26 cellular contexts compared by ENCODE assay signal in the genomic region with DNA sequence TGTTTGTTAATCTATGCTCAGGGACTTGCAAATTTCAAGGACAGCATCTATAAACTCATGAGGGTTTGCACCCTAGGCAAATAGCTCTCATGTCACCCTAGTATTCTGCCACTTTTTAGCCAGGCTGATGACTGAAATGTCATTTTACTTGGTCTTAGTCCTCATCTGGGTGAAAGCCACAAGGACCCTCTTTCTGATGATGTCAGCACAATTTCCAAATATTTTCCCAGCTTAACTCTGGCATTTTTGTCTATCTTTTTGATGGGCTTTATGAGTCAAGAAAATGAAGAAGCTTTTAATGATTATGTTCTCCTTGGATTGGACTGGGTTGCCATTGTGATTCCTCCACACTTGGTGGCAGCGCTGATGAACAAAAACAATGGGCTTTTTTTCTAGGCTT.
A peak's percentile ranks its signal among the peaks of the same experiment; 100 is the strongest.
DNase-seq lines count a peak whose midpoint lies in the region; ATAC-seq, FAIRE-seq and TF ChIP-seq lines count a peak whose summit lies in the region.
"Had no signal": no experiment of that assay in that cellular context is flagged by ENCODE, and none has a peak within 500 bp of the region (broad histone marks: within the 10 kb centered on the region; RNA-seq: fewer than 3 reads in every experiment).

No MANE protein-coding gene starts in this region.

- no peak overlapping the region for H2BK120ac ChIP-seq in mesendoderm (ENCODE audit: low read depth, low read length)

- in situ Hi-C loops in HepG2 (cut with HindIII; ENCODE audit: extremely low pct_ligation_motif_present, low pct_unique_long_range_greater_than_20kb) (no loop called here), GM13977 (cut with MboI; ENCODE audit: low pct_unique_long_range_greater_than_20kb, low sequenced_read_pairs, unreplicated experiment) (no loop called here)

- H3K36me3 ChIP-seq in HepG2 (replicated peaks in 1 of 2; ENCODE audit: control insufficient read depth in 1 of 2, insufficient read depth in 2 of 2, low read length in 2 of 2) (no peaks in the 10 kb centered on the region), right lobe of liver (no peaks in the 10 kb centered on the region), endodermal cell (ENCODE audit: control insufficient read depth, insufficient read depth, low read length) (no peaks in the 10 kb centered on the region), mesendoderm (ENCODE audit: control insufficient read depth, insufficient read depth, low read length) (no peaks in the 10 kb centered on the region), H7 (replicated peaks; ENCODE audit: control insufficient read depth, insufficient read depth, low read length) (no peaks in the 10 kb centered on the region)
- H3K36me3 ChIP-seq: MG63 had no signal

- no peak overlapping the region for H3K4me3 Mint-ChIP-seq in endodermal cell
- H3K4me3 Mint-ChIP-seq: CD8-positive, alpha-beta memory T cell had no signal

- H3K9me3 Mint-ChIP-seq in endodermal cell = no peaks in the 10 kb centered on the region

- no peak overlapping the region for H3K23ac ChIP-seq in mesendoderm (ENCODE audit: low read length)

- no peak for TF ChIP-seq RAD21 in HepG2 (CRISPR knock-in tag; IDR thresholded peaks at IDR 0.05)

- H4K5ac ChIP-seq in mesendoderm (ENCODE audit: low read length) = no peak overlapping the region

- no peaks in the 10 kb centered on the region for H4K20me1 ChIP-seq in HepG2 (ENCODE audit: insufficient read depth, low read length)

- H3K79me2 ChIP-seq in HepG2 (ENCODE audit: insufficient read depth, low read length) (no peaks in the 10 kb centered on the region), mesendoderm (ENCODE audit: control insufficient read depth, insufficient read depth, low read length) (no peaks in the 10 kb centered on the region)

- H3K36me3 Mint-ChIP-seq in endodermal cell (ENCODE audit: low read depth) = no peaks in the 10 kb centered on the region
- H3K36me3 Mint-ChIP-seq: CD8-positive, alpha-beta memory T cell had no signal

- H3K4me1 ChIP-seq in HepG2 (ENCODE audit: insufficient read depth, low read length) (no peaks in the 10 kb centered on the region), right lobe of liver (no peaks in the 10 kb centered on the region), endodermal cell (ENCODE audit: control insufficient read depth, insufficient read depth, low read length) (peaks cover 4% of the 10 kb centered on the region), mesendoderm (ENCODE audit: control insufficient read depth, low read depth, low read length) (peaks cover 2% of the 10 kb centered on the region)

- TF ChIP-seq EP300 in HepG2 (IDR thresholded peaks at IDR 0.05; ENCODE audit: low read depth in 2 of 2, low read length in 2 of 2) = no peak
- TF ChIP-seq EP300 in HepG2 (CRISPR knock-in tag; IDR thresholded peaks at IDR 0.05; ENCODE audit: borderline replicate concordance) = no peak

- no peak overlapping the region for H3K27ac ChIP-seq in HepG2 (ENCODE audit: extremely low read length, insufficient read depth, low read length)
- H3K27ac ChIP-seq in right lobe of liver = no peak overlapping the region
- no peak overlapping the region for H3K27ac ChIP-seq in endodermal cell (ENCODE audit: low read depth, low read length)
- H3K27ac ChIP-seq in mesendoderm (ENCODE audit: low read depth, low read length) = no peak overlapping the region
- H3K27ac ChIP-seq: 22Rv1, C4-2B had no signal

- no peak overlapping the region for H2BK15ac ChIP-seq in mesendoderm (replicated peaks; ENCODE audit: low read depth)

- 0% methylated on average over 1 of the region's 1 CpG for WGBS in HepG2 (ENCODE audit: low lambda C conversion rate)
- 71% methylated on average over 1 of the region's 1 CpG for WGBS in right lobe of liver (ENCODE audit: insufficient coverage, low coverage, low lambda C conversion rate, missing lambda C conversion rate)
- WGBS in endodermal cell (ENCODE audit: insufficient coverage in 1 of 2, insufficient read length in 1 of 2), 2 experiments = 94 to 100% methylated on average over 1 of the region's 1 CpG
- WGBS in mesendoderm (ENCODE audit: extremely low coverage, insufficient coverage, low lambda C conversion rate) = no CpG with 5 or more reads among the region's 1 CpG

- no peak overlapping the region for H3K18ac ChIP-seq in mesendoderm (ENCODE audit: low read length)

- H2AFZ ChIP-seq in HepG2 (ENCODE audit: low read length) = no peak overlapping the region

- no peak overlapping the region for H3K4me2 ChIP-seq in HepG2 (ENCODE audit: low read depth, low read length)
- H3K4me2 ChIP-seq in mesendoderm (ENCODE audit: low read length) = no peak overlapping the region

- H3K4me1 Mint-ChIP-seq in endodermal cell = peaks cover 9% of the 10 kb centered on the region
- H3K4me1 Mint-ChIP-seq: CD8-positive, alpha-beta memory T cell had no signal

- H3K9ac ChIP-seq in HepG2 (ENCODE audit: insufficient read depth, low read depth, low read length) (no peak overlapping the region), endodermal cell (ENCODE audit: extremely low read depth, low read length, poor library complexity, severe bottlenecking) (no peak overlapping the region), mesendoderm (ENCODE audit: low read length) (no peak overlapping the region)

- H3K9me3 ChIP-seq in HepG2 (ENCODE audit: low read length) (peaks cover 6% of the 10 kb centered on the region), right lobe of liver (no peaks in the 10 kb centered on the region), endodermal cell (ENCODE audit: control insufficient read depth, low read length) (no peaks in the 10 kb centered on the region)
- H3K9me3 ChIP-seq: MG63 had no signal

- POLR2A ChIA-PET in HepG2 (lab: Yijun Ruan, JAX) = no interaction called here

- H3K27me3 ChIP-seq in HepG2 (ENCODE audit: control insufficient read depth in 1 of 2, insufficient read depth in 2 of 2, low read length in 2 of 2) = no peaks in the 10 kb centered on the region
- H3K27me3 ChIP-seq in right lobe of liver = no peaks in the 10 kb centered on the region
- H3K27me3 ChIP-seq in endodermal cell (ENCODE audit: control insufficient read depth, insufficient read depth, low read length, poor library complexity, severe bottlenecking) = no peaks in the 10 kb centered on the region
- no peaks in the 10 kb centered on the region for H3K27me3 ChIP-seq in mesendoderm (ENCODE audit: insufficient read depth, low read length, poor library complexity)
- no peaks in the 10 kb centered on the region for H3K27me3 ChIP-seq in H7 (ENCODE audit: control insufficient read depth, insufficient read depth, low read length)
- H3K27me3 ChIP-seq: MG63 had no signal

- DNase-seq in HepG2 (ENCODE audit: low spot score) = no peak
- no peak for DNase-seq in right lobe of liver
- no peak for DNase-seq in endodermal cell
- DNase-seq in mesendoderm = peak; percentile 8
- DNase-seq in superior temporal gyrus (ENCODE audit: extremely low spot score) = peak; percentile 25
- DNase-seq in H7 = no peak
- no peak for DNase-seq in NCI-H69 (lab: John Stamatoyannopoulos, UW)
- no peak for DNase-seq in GM13977 (ENCODE audit: low spot score)
- DNase-seq: AML-193; Calu3; CD8-positive, alpha-beta memory T cell; DMS153; MG63; NCI-H1048; NCI-H1436; NCI-H1930; NCI-H345; NCI-H524; NCI-H82; Right ventricle myocardium superior had no signal

- ATAC-seq in HepG2 (no peak), right lobe of liver (no peak)
- ATAC-seq: HCT116 had no signal

- H3K4me3 ChIP-seq in HepG2 (replicated peaks in 1 of 3; ENCODE audit: insufficient read depth in 1 of 3, low read depth in 2 of 3, low read length in 3 of 3) (no peak overlapping the region), right lobe of liver (no peak overlapping the region), endodermal cell (ENCODE audit: low read length) (no peak overlapping the region), mesendoderm (ENCODE audit: low read length) (no peak overlapping the region), H7 (ENCODE audit: insufficient read depth, low read depth, low read length) (no peak overlapping the region)
- H3K4me3 ChIP-seq: MG63 had no signal

- H3K27me3 Mint-ChIP-seq in endodermal cell (ENCODE audit: insufficient read depth) = peaks cover 4% of the 10 kb centered on the region
- H3K27me3 Mint-ChIP-seq: CD8-positive, alpha-beta memory T cell had no signal

- FAIRE-seq in HepG2 (lab: Jason Lieb, UNC) = no peak
- FAIRE-seq: GM12892, GM18507, GM19239 had no signal

- TF ChIP-seq POLR2A in HepG2 (IDR thresholded peaks at IDR 0.05; ENCODE audit: insufficient read depth in 1 of 2, low read depth in 2 of 2, low read length in 2 of 2) (no peak), right lobe of liver (IDR thresholded peaks at IDR 0.05) (no peak)

- no peak overlapping the region for H3K4ac ChIP-seq in mesendoderm (ENCODE audit: low read depth, low read length)

- intact Hi-C loops in HepG2 (cut with micrococcal nuclease; ENCODE audit: unreplicated experiment) (no loop called here), right lobe of liver (cut with DNase I) (no loop called here)

- BruUV-seq in HepG2 (replicated peaks; lab: Mats Ljungman, UMichigan) = no TSS peak

- no peak for TF ChIP-seq CTCF in HepG2 (CRISPR knock-in tag; IDR thresholded peaks at IDR 0.05)
- no peak for TF ChIP-seq CTCF in right lobe of liver (IDR thresholded peaks at IDR 0.05)
- peak; percentile 21 for TF ChIP-seq CTCF in endodermal cell (conservative IDR thresholded peaks at IDR 0.05)
- no peak for TF ChIP-seq CTCF in GM13977 (IDR thresholded peaks at IDR 0.05; ENCODE audit: extremely low read depth, insufficient read depth, missing control alignments)

- no peaks in the 10 kb centered on the region for H3K79me1 ChIP-seq in mesendoderm (ENCODE audit: low read length)

- H2BK5ac ChIP-seq in mesendoderm (ENCODE audit: low read length) = no peak overlapping the region

- CTCF ChIA-PET in HepG2 (lab: Yijun Ruan, JAX; ENCODE audit: low intra/inter-chr PET ratio, low total read pairs) = no interaction called here

- no peak overlapping the region for H3K56ac ChIP-seq in mesendoderm (ENCODE audit: low read length)

- H4K8ac ChIP-seq in mesendoderm (ENCODE audit: low read depth, low read length) = no peak overlapping the region

- H3K27ac Mint-ChIP-seq in endodermal cell = no peak overlapping the region

- H2AK5ac ChIP-seq in mesendoderm (ENCODE audit: low read length) = no peak overlapping the region

TF ChIP-seq in HepG2, 621 proteins besides CTCF, POLR2A, EP300 and RAD21 (continues in another document):
- TF ChIP-seq MAFK (conservative IDR thresholded peaks at IDR 0.05 in 1 of 2, IDR thresholded peaks at IDR 0.05 in 1 of 2; ENCODE audit: low read length in 2 of 2) (peak; percentile 99 to 100), MAFF (IDR thresholded peaks at IDR 0.05; ENCODE audit: low read depth, low read length) (peak; percentile 99)
- TF ChIP-seq, protein P1, sequence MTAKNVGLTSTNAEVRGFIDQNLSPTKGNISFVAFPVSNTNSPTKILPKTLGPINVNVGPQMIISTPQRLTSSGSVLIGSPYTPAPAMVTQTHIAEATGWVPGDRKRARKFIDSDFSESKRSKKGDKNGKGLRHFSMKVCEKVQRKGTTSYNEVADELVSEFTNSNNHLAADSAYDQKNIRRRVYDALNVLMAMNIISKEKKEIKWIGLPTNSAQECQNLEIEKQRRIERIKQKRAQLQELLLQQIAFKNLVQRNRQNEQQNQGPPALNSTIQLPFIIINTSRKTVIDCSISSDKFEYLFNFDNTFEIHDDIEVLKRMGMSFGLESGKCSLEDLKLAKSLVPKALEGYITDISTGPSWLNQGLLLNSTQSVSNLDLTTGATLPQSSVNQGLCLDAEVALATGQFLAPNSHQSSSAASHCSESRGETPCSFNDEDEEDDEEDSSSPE (CRISPR knock-in tag; IDR thresholded peaks at IDR 0.05) = no peak

Comparison
In these comparisons a context has a peak if more than half of its experiments do, and no peak if none do; other contexts are left out.
1. DNase-seq: peak in mesendoderm (single experiment) and superior temporal gyrus (single experiment); none in HepG2 (single experiment), right lobe of liver (0 of 3), endodermal cell (single experiment), H7 (single experiment), NCI-H69 (single experiment) and GM13977 (single experiment).